In the genomic region with DNA sequence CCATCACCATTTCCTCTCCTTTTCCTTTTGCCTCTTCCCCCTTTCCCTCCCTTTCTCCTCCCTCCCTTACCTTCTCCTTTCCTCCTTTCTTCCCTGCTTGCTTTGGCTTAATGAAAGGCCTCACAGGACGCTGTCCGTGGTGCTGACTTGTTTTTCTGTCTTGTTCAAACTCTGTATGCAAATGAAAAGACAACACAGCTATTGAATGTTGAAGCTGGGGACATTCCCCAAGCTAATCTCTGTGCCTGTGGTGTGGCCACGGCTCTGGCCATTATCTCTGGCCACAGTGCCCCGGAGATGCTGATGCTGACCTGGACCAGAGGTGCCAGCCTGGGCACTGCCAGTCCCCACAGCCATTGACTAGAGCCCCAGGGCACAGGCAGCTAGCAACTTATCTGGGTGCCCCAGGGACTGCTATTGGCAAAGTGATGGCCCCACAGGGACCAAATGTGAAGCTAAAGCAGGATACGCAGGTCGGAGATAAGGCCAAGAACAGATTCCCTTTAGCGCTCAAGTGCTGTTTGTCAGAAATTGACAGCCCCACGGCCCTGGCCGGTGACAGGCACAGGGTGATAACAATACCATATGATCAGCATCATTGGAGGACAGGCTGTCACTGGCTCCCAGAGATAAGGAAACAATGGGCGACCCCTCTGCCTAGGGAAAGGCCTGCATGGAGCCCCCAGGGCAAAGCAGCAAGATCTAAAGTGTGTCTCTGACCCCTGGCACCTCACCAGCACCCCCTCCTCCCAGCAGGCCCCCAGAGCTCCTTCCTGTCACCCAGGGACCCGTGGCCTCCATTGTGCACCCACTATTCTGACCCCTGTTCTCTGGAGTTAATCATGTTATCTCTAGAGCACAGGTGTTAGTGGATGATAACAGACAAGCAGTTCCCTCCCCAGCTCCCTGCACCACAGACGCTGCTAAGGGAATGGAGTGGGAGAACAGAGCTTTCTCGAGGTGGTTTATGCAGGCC, we compare ENCODE assay signal across 2 cellular contexts.
TF ChIP-seq lines count a peak whose summit lies in the region.

No MANE protein-coding gene starts in this region.

TF ChIP-seq in K562, 482 proteins besides CTCF, POLR2A, EP300 and RAD21 (continued from another document and continues in another):
- TF ChIP-seq ZNF395 (CRISPR knock-in tag; IDR thresholded peaks at IDR 0.05): peak; percentile 84
- TF ChIP-seq HMG20B (CRISPR knock-in tag; IDR thresholded peaks at IDR 0.05): no peak
- TF ChIP-seq ELF1 (tag; IDR thresholded peaks at IDR 0.05): no peak
- TF ChIP-seq, protein P1, sequence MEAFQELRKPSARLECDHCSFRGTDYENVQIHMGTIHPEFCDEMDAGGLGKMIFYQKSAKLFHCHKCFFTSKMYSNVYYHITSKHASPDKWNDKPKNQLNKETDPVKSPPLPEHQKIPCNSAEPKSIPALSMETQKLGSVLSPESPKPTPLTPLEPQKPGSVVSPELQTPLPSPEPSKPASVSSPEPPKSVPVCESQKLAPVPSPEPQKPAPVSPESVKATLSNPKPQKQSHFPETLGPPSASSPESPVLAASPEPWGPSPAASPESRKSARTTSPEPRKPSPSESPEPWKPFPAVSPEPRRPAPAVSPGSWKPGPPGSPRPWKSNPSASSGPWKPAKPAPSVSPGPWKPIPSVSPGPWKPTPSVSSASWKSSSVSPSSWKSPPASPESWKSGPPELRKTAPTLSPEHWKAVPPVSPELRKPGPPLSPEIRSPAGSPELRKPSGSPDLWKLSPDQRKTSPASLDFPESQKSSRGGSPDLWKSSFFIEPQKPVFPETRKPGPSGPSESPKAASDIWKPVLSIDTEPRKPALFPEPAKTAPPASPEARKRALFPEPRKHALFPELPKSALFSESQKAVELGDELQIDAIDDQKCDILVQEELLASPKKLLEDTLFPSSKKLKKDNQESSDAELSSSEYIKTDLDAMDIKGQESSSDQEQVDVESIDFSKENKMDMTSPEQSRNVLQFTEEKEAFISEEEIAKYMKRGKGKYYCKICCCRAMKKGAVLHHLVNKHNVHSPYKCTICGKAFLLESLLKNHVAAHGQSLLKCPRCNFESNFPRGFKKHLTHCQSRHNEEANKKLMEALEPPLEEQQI (IDR thresholded peaks at IDR 0.05): peak; percentile 29
- TF ChIP-seq ZNF318 (IDR thresholded peaks at IDR 0.05; ENCODE audit: borderline replicate concordance in 1 of 2, low read depth in 1 of 2): no peak
- peak; percentile 91 for TF ChIP-seq NCOR1 (IDR thresholded peaks at IDR 0.05)

TF ChIP-seq in HepG2, 621 proteins besides CTCF, POLR2A, EP300 and RAD21 (continued from another document and continues in another):
- TF ChIP-seq ZNF337 (CRISPR knock-in tag; IDR thresholded peaks at IDR 0.05; ENCODE audit: borderline replicate concordance, low read depth): no peak
- TF ChIP-seq ZFAT (CRISPR knock-in tag; conservative IDR thresholded peaks at IDR 0.05): no peak
- no peak for TF ChIP-seq ZNF576 (CRISPR knock-in tag; IDR thresholded peaks at IDR 0.05)
- peak in 1 of 2 experiments; percentile 23; a peak in 1 of 4 replicates for TF ChIP-seq ATF4 (CRISPR knock-in tag; IDR thresholded peaks at IDR 0.05)
- TF ChIP-seq WIZ (CRISPR knock-in tag; IDR thresholded peaks at IDR 0.05): peak; percentile 99
- TF ChIP-seq, protein P2, sequence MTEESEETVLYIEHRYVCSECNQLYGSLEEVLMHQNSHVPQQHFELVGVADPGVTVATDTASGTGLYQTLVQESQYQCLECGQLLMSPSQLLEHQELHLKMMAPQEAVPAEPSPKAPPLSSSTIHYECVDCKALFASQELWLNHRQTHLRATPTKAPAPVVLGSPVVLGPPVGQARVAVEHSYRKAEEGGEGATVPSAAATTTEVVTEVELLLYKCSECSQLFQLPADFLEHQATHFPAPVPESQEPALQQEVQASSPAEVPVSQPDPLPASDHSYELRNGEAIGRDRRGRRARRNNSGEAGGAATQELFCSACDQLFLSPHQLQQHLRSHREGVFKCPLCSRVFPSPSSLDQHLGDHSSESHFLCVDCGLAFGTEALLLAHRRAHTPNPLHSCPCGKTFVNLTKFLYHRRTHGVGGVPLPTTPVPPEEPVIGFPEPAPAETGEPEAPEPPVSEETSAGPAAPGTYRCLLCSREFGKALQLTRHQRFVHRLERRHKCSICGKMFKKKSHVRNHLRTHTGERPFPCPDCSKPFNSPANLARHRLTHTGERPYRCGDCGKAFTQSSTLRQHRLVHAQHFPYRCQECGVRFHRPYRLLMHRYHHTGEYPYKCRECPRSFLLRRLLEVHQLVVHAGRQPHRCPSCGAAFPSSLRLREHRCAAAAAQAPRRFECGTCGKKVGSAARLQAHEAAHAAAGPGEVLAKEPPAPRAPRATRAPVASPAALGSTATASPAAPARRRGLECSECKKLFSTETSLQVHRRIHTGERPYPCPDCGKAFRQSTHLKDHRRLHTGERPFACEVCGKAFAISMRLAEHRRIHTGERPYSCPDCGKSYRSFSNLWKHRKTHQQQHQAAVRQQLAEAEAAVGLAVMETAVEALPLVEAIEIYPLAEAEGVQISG (CRISPR knock-in tag; IDR thresholded peaks at IDR 0.05): no peak
- TF ChIP-seq ZNF761 (CRISPR knock-in tag; conservative IDR thresholded peaks at IDR 0.05): no peak
- TF ChIP-seq XRCC5 (optimal IDR thresholded peaks at IDR 0.05; ENCODE audit: low read length): peak; percentile 33
- TF ChIP-seq, protein P3, sequence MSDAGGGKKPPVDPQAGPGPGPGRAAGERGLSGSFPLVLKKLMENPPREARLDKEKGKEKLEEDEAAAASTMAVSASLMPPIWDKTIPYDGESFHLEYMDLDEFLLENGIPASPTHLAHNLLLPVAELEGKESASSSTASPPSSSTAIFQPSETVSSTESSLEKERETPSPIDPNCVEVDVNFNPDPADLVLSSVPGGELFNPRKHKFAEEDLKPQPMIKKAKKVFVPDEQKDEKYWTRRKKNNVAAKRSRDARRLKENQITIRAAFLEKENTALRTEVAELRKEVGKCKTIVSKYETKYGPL (CRISPR knock-in tag; IDR thresholded peaks at IDR 0.05): no peak; the same call in 1 of the 2 replicates
- no peak for TF ChIP-seq POLR2AphosphoS5 (IDR thresholded peaks at IDR 0.05; ENCODE audit: low read depth, low read length)
- no peak for TF ChIP-seq AGO2 (optimal IDR thresholded peaks at IDR 0.05; ENCODE audit: low read depth, low read length)
- no peak for TF ChIP-seq IRF1 (CRISPR knock-in tag; IDR thresholded peaks at IDR 0.05; ENCODE audit: low read depth)
- TF ChIP-seq ZNF572 (CRISPR knock-in tag; IDR thresholded peaks at IDR 0.05): no peak
- TF ChIP-seq DBP (CRISPR knock-in tag; IDR thresholded peaks at IDR 0.05; ENCODE audit: not compliant biosample characterization): no peak
- peak; percentile 39; the same call in 1 of the 2 replicates for TF ChIP-seq KMT2A (CRISPR knock-in tag; IDR thresholded peaks at IDR 0.05)
- TF ChIP-seq ZNF326 (CRISPR knock-in tag; IDR thresholded peaks at IDR 0.05; ENCODE audit: borderline replicate concordance): no peak
- no peak for TF ChIP-seq ISL2 (CRISPR knock-in tag; IDR thresholded peaks at IDR 0.05)
- peak; percentile 80; the same call in 1 of the 2 replicates for TF ChIP-seq SNAPC2 (CRISPR knock-in tag; IDR thresholded peaks at IDR 0.05)
- peak; percentile 91 for TF ChIP-seq ETV6 (CRISPR knock-in tag; conservative IDR thresholded peaks at IDR 0.05)
- TF ChIP-seq ZNF564 (CRISPR knock-in tag; IDR thresholded peaks at IDR 0.05): no peak
- peak; percentile 41 for TF ChIP-seq SP5 (CRISPR knock-in tag; IDR thresholded peaks at IDR 0.05; ENCODE audit: borderline replicate concordance, low read depth)
- TF ChIP-seq TBP (CRISPR knock-in tag; IDR thresholded peaks at IDR 0.05): no peak
- TF ChIP-seq NCOA5 (CRISPR knock-in tag; IDR thresholded peaks at IDR 0.05): no peak
- TF ChIP-seq ZKSCAN1 (IDR thresholded peaks at IDR 0.05; ENCODE audit: low read length): no peak
- TF ChIP-seq ZFP41 (CRISPR knock-in tag; IDR thresholded peaks at IDR 0.05; ENCODE audit: borderline replicate concordance): no peak
- peak; percentile 72 for TF ChIP-seq ARID5B (CRISPR knock-in tag; IDR thresholded peaks at IDR 0.05)
- TF ChIP-seq ZSCAN9 (CRISPR knock-in tag; IDR thresholded peaks at IDR 0.05; ENCODE audit: borderline replicate concordance): peak; percentile 100
- TF ChIP-seq ZNF773 (CRISPR knock-in tag; IDR thresholded peaks at IDR 0.05; ENCODE audit: borderline replicate concordance): no peak; the same call in 1 of the 2 replicates
- TF ChIP-seq, protein P4, sequence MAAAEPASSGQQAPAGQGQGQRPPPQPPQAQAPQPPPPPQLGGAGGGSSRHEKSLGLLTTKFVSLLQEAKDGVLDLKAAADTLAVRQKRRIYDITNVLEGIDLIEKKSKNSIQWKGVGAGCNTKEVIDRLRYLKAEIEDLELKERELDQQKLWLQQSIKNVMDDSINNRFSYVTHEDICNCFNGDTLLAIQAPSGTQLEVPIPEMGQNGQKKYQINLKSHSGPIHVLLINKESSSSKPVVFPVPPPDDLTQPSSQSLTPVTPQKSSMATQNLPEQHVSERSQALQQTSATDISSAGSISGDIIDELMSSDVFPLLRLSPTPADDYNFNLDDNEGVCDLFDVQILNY (CRISPR knock-in tag; conservative IDR thresholded peaks at IDR 0.05): no peak
- peak; percentile 83 for TF ChIP-seq IKZF4 (CRISPR knock-in tag; IDR thresholded peaks at IDR 0.05; ENCODE audit: borderline replicate concordance, low read depth, not compliant biosample characterization)
- no peak for TF ChIP-seq PHF20 (CRISPR knock-in tag; IDR thresholded peaks at IDR 0.05)
- TF ChIP-seq, protein P5, sequence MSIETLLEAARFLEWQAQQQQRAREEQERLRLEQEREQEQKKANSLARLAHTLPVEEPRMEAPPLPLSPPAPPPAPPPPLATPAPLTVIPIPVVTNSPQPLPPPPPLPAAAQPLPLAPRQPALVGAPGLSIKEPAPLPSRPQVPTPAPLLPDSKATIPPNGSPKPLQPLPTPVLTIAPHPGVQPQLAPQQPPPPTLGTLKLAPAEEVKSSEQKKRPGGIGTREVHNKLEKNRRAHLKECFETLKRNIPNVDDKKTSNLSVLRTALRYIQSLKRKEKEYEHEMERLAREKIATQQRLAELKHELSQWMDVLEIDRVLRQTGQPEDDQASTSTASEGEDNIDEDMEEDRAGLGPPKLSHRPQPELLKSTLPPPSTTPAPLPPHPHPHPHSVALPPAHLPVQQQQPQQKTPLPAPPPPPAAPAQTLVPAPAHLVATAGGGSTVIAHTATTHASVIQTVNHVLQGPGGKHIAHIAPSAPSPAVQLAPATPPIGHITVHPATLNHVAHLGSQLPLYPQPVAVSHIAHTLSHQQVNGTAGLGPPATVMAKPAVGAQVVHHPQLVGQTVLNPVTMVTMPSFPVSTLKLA (IDR thresholded peaks at IDR 0.05): no peak
- TF ChIP-seq HNRNPL (IDR thresholded peaks at IDR 0.05; ENCODE audit: low read depth, low read length): no peak
- no peak for TF ChIP-seq KLF13 (CRISPR knock-in tag; IDR thresholded peaks at IDR 0.05)
- TF ChIP-seq KDM5B (CRISPR knock-in tag; IDR thresholded peaks at IDR 0.05; ENCODE audit: borderline replicate concordance): no peak; the same call in 1 of the 2 replicates
- TF ChIP-seq ZNF17 (CRISPR knock-in tag; IDR thresholded peaks at IDR 0.05): no peak
- peak; percentile 40; the same call in 1 of the 2 replicates for TF ChIP-seq KDM2A (CRISPR knock-in tag; IDR thresholded peaks at IDR 0.05; ENCODE audit: borderline replicate concordance, low read depth)
- peak; percentile 84; the same call in 1 of the 2 replicates for TF ChIP-seq ZNF558 (CRISPR knock-in tag; IDR thresholded peaks at IDR 0.05; ENCODE audit: borderline replicate concordance)
- no peak for TF ChIP-seq FOXJ3 (CRISPR knock-in tag; IDR thresholded peaks at IDR 0.05; ENCODE audit: borderline replicate concordance)
- TF ChIP-seq TGIF2 (CRISPR knock-in tag; IDR thresholded peaks at IDR 0.05): peak; percentile 93; the same call in 1 of the 2 replicates
